Comparison of ENCODE assay signal across 16 cellular contexts in genomic region chr14:81366259-81366658, GRCh38. TPM values are rescaled to one million over a fixed set of nuclear protein-coding genes. Genes with fewer than 3 reads are reported as not detected.
DNase-seq lines count a peak whose midpoint lies in the region; ATAC-seq and TF ChIP-seq lines count a peak whose summit lies in the region.
"Had no signal": no experiment of that assay in that cellular context is flagged by ENCODE, and none has a peak within 500 bp of the region (broad histone marks: within the 10 kb centered on the region; RNA-seq: fewer than 3 reads in every experiment).

No MANE protein-coding gene starts in this region.

- no peaks in the 10 kb centered on the region for H3K9me3 Mint-ChIP-seq in activated naive CD8-positive, alpha-beta T cell treated with anti-CD3 and anti-CD28 coated beads, Interleukin-2, amount 50 U/mL, for 24 hours
- no peaks in the 10 kb centered on the region for H3K9me3 Mint-ChIP-seq in activated naive CD8-positive, alpha-beta T cell treated with anti-CD3 and anti-CD28 coated beads for 36 hours
- H3K9me3 Mint-ChIP-seq: activated CD4-positive, alpha-beta T cell treated with anti-CD3 and anti-CD28 coated beads, Interleukin-2, amount 10 ng/mL, durations not matched to agents 7 days and 5 days; activated T-helper 17 cell treated with anti-CD3 and anti-CD28 coated beads, Interleukin-2, amount 50 U/mL, for 72 hours; T-helper 1 cell treated with Interleukin-12 subunit alpha and Interleukin-12 subunit beta and Interleukin-4 antibody, amounts not matched to agents 30 μg/mL and 1 μg/mL, for 36 hours had no signal

- H3K27ac Mint-ChIP-seq in activated naive CD8-positive, alpha-beta T cell treated with anti-CD3 and anti-CD28 coated beads, Interleukin-2, amount 50 U/mL, for 24 hours, result no peak overlapping the region
- no peak overlapping the region for H3K27ac Mint-ChIP-seq in activated naive CD8-positive, alpha-beta T cell treated with anti-CD3 and anti-CD28 coated beads for 36 hours
- H3K27ac Mint-ChIP-seq: activated CD4-positive, alpha-beta T cell treated with anti-CD3 and anti-CD28 coated beads, Interleukin-2, amount 10 ng/mL, durations not matched to agents 7 days and 5 days; activated T-helper 17 cell treated with anti-CD3 and anti-CD28 coated beads, Interleukin-2, amount 50 U/mL, for 72 hours; T-helper 1 cell treated with Interleukin-12 subunit alpha and Interleukin-12 subunit beta and Interleukin-4 antibody, amounts not matched to agents 30 μg/mL and 1 μg/mL, for 36 hours had no signal

- no peaks in the 10 kb centered on the region for H3K79me2 ChIP-seq in neural cell (replicated peaks; ENCODE audit: insufficient read depth, low read length)

- no peak overlapping the region for H3K9ac ChIP-seq in neural cell (ENCODE audit: low read length)

- no peak overlapping the region for H3K4me2 ChIP-seq in neural cell (ENCODE audit: low read length)
- H3K4me2 ChIP-seq: PC-9 had no signal

- peak; percentile 54 for DNase-seq in Ammon's horn (ENCODE audit: low spot score)
- peak; percentile 27 for DNase-seq in NCI-H82 treated with DMSO at 0.1 percent for 48 hours (lab: John Stamatoyannopoulos, UW; ENCODE audit: unreplicated experiment)
- peak; percentile 68 for DNase-seq in epithelial cell of esophagus (ENCODE audit: low read depth)
- no peak for DNase-seq in activated gamma-delta T cell (lab: John Stamatoyannopoulos, UW)
- DNase-seq in MV-4-11 (lab: John Stamatoyannopoulos, UW), result no peak
- DNase-seq in activated naive CD8-positive, alpha-beta T cell treated with anti-CD3 and anti-CD28 coated beads, Interleukin-2, amount 50 U/mL, for 24 hours, result no peak
- DNase-seq in activated naive CD8-positive, alpha-beta T cell treated with anti-CD3 and anti-CD28 coated beads for 36 hours, result no peak
- DNase-seq: activated CD4-positive, alpha-beta T cell treated with anti-CD3 and anti-CD28 coated beads, Interleukin-2, amount 10 ng/mL, durations not matched to agents 7 days and 5 days; Kasumi-1; PC-9; stimulated activated CD4-positive, alpha-beta T cell treated with anti-CD3 and anti-CD28 coated beads, Interleukin-2, amount 100 ng/mL, for 48 hours had no signal

- no peaks in the 10 kb centered on the region for H3K27me3 Mint-ChIP-seq in activated naive CD8-positive, alpha-beta T cell treated with anti-CD3 and anti-CD28 coated beads, Interleukin-2, amount 50 U/mL, for 24 hours
- peaks cover 4% of the 10 kb centered on the region for H3K27me3 Mint-ChIP-seq in activated naive CD8-positive, alpha-beta T cell treated with anti-CD3 and anti-CD28 coated beads for 36 hours
- H3K27me3 Mint-ChIP-seq: activated CD4-positive, alpha-beta T cell treated with anti-CD3 and anti-CD28 coated beads, Interleukin-2, amount 10 ng/mL, durations not matched to agents 7 days and 5 days had no signal

- H2AFZ ChIP-seq in neural cell (ENCODE audit: low read depth, low read length), result no peak overlapping the region
- H2AFZ ChIP-seq: PC-9 had no signal

- H3F3A ChIP-seq in neural cell (ENCODE audit: insufficient read depth, low read length, poor library complexity, severe bottlenecking), result no peaks in the 10 kb centered on the region

- ATAC-seq in activated naive CD8-positive, alpha-beta T cell treated with anti-CD3 and anti-CD28 coated beads, Interleukin-2, amount 50 U/mL, for 24 hours, result no peak
- ATAC-seq: activated T-helper 17 cell treated with anti-CD3 and anti-CD28 coated beads, Interleukin-2, amount 50 U/mL, for 72 hours had no signal

- H3K9me2 ChIP-seq in neural cell (ENCODE audit: insufficient read depth, low read length), result no peaks in the 10 kb centered on the region

- H3K4me3 Mint-ChIP-seq in activated naive CD8-positive, alpha-beta T cell treated with anti-CD3 and anti-CD28 coated beads, Interleukin-2, amount 50 U/mL, for 24 hours, result no peak overlapping the region
- no peak overlapping the region for H3K4me3 Mint-ChIP-seq in activated naive CD8-positive, alpha-beta T cell treated with anti-CD3 and anti-CD28 coated beads for 36 hours
- H3K4me3 Mint-ChIP-seq: activated CD4-positive, alpha-beta T cell treated with anti-CD3 and anti-CD28 coated beads, Interleukin-2, amount 10 ng/mL, durations not matched to agents 7 days and 5 days; activated T-helper 17 cell treated with anti-CD3 and anti-CD28 coated beads, Interleukin-2, amount 50 U/mL, for 72 hours; T-helper 1 cell treated with Interleukin-12 subunit alpha and Interleukin-12 subunit beta and Interleukin-4 antibody, amounts not matched to agents 30 μg/mL and 1 μg/mL, for 36 hours had no signal

- H3K27ac ChIP-seq in neural cell (ENCODE audit: low read length), result no peak overlapping the region
- H3K27ac ChIP-seq: cardiac muscle cell, PC-9 had no signal

- TF ChIP-seq CTCF in epithelial cell of esophagus (IDR thresholded peaks at IDR 0.05; ENCODE audit: insufficient read depth, low read depth, low read length, missing control alignments) (no peak), neural cell (IDR thresholded peaks at IDR 0.05; ENCODE audit: poor library complexity, severe bottlenecking) (no peak)

- no peak overlapping the region for H3K4me3 ChIP-seq in epithelial cell of esophagus (ENCODE audit: low read length)
- H3K4me3 ChIP-seq in neural cell (ENCODE audit: low read length), result peak overlapping the region; percentile 15
- H3K4me3 ChIP-seq: cardiac muscle cell, PC-9 had no signal

- no peaks in the 10 kb centered on the region for H4K20me1 ChIP-seq in neural cell (ENCODE audit: insufficient read depth)

- no peaks in the 10 kb centered on the region for H3K4me1 Mint-ChIP-seq in activated naive CD8-positive, alpha-beta T cell treated with anti-CD3 and anti-CD28 coated beads, Interleukin-2, amount 50 U/mL, for 24 hours
- no peaks in the 10 kb centered on the region for H3K4me1 Mint-ChIP-seq in activated naive CD8-positive, alpha-beta T cell treated with anti-CD3 and anti-CD28 coated beads for 36 hours
- H3K4me1 Mint-ChIP-seq: activated CD4-positive, alpha-beta T cell treated with anti-CD3 and anti-CD28 coated beads, Interleukin-2, amount 10 ng/mL, durations not matched to agents 7 days and 5 days; activated T-helper 17 cell treated with anti-CD3 and anti-CD28 coated beads, Interleukin-2, amount 50 U/mL, for 72 hours had no signal

- H3K27me3 ChIP-seq in neural cell (ENCODE audit: insufficient read depth, low read depth, low read length), result no peaks in the 10 kb centered on the region
- H3K27me3 ChIP-seq: cardiac muscle cell had no signal

- TF ChIP-seq RAD21 in neural cell (conservative IDR thresholded peaks at IDR 0.05), result no peak

- no peaks in the 10 kb centered on the region for H3K36me3 Mint-ChIP-seq in activated naive CD8-positive, alpha-beta T cell treated with anti-CD3 and anti-CD28 coated beads, Interleukin-2, amount 50 U/mL, for 24 hours (ENCODE audit: low read depth)
- H3K36me3 Mint-ChIP-seq in activated naive CD8-positive, alpha-beta T cell treated with anti-CD3 and anti-CD28 coated beads for 36 hours, result no peaks in the 10 kb centered on the region

- H3K36me3 ChIP-seq in neural cell (ENCODE audit: insufficient read depth, low read length), result peaks cover 4% of the 10 kb centered on the region
- H3K36me3 ChIP-seq: cardiac muscle cell had no signal

- TF ChIP-seq EP300 in neural cell (conservative IDR thresholded peaks at IDR 0.05; ENCODE audit: poor library complexity, severe bottlenecking), result no peak

- no peaks in the 10 kb centered on the region for H3K9me3 ChIP-seq in neural cell (ENCODE audit: low read length)

TF ChIP-seq in neural cell, 6 proteins besides CTCF, POLR2A, EP300 and RAD21:
- TF ChIP-seq EZH2 (IDR thresholded peaks at IDR 0.05; ENCODE audit: borderline replicate concordance, insufficient read depth, low read length, poor library complexity, severe bottlenecking) (no peak), REST (IDR thresholded peaks at IDR 0.05; ENCODE audit: borderline replicate concordance) (no peak), MXI1 (conservative IDR thresholded peaks at IDR 0.05; ENCODE audit: poor library complexity, severe bottlenecking) (no peak), TAF1 (IDR thresholded peaks at IDR 0.05; ENCODE audit: low read depth) (no peak), POLR2AphosphoS5 (IDR thresholded peaks at IDR 0.05) (no peak), SMC3 (conservative IDR thresholded peaks at IDR 0.05; ENCODE audit: poor library complexity) (no peak)

RNA-seq across cellular contexts. Expression of gene STON2, which starts 33.9 kb away (rescaled TPM):
- 11.3 and 15.2 TPM in 2 replicates for polyA plus RNA-seq in neural cell
- 84.5 and 91.5 TPM in 2 replicates for polyA minus RNA-seq in neural cell
- under 1 TPM; 0.30 to 0.37 TPM for total RNA-seq in activated naive CD8-positive, alpha-beta T cell treated with anti-CD3 and anti-CD28 coated beads for 36 hours
- total RNA-seq: endothelial cell of umbilical vein had no signal
- polyA plus RNA-seq: endothelial cell of umbilical vein had no signal

Comparison
In these comparisons a context has a peak if more than half of its experiments do, and no peak if none do; other contexts are left out.
1. DNase-seq: peak in Ammon's horn (single experiment), NCI-H82 treated with DMSO at 0.1 percent for 48 hours (single experiment) and epithelial cell of esophagus (single experiment); none in activated gamma-delta T cell (single experiment), MV-4-11 (single experiment), activated naive CD8-positive, alpha-beta T cell treated with anti-CD3 and anti-CD28 coated beads, Interleukin-2, amount 50 U/mL, for 24 hours (single experiment) and activated naive CD8-positive, alpha-beta T cell treated with anti-CD3 and anti-CD28 coated beads for 36 hours (single experiment).